Comparison of ENCODE assay signal across 8 cellular contexts in genomic region chr11:61899146-61899841, GRCh38. TPM values are rescaled to one million over a fixed set of nuclear protein-coding genes. Genes with fewer than 3 reads are reported as not detected.
DNase-seq lines count a peak whose midpoint lies in the region; ATAC-seq and TF ChIP-seq lines count a peak whose summit lies in the region.

No MANE protein-coding gene starts in this region.

- ATAC-seq in GM18873 (IDR thresholded peaks at IDR 0.05; ENCODE audit: low FRiP score, unreplicated experiment) (peak; percentile 65), memory B cell (ENCODE audit: low read depth) (peak; percentile 94)
- ATAC-seq in activated CD8-positive, alpha-beta T cell treated with anti-CD3 and anti-CD28 coated beads for 36 hours, result peak; percentile 95

- peaks cover 3% of the 10 kb centered on the region for H3K27me3 ChIP-seq in HL-60 (ENCODE audit: insufficient read depth, poor library complexity, severe bottlenecking)

- no peaks in the 10 kb centered on the region for H3K36me3 Mint-ChIP-seq in activated CD8-positive, alpha-beta T cell treated with anti-CD3 and anti-CD28 coated beads for 36 hours (ENCODE audit: low read depth)
- H3K36me3 Mint-ChIP-seq in memory B cell, result no peaks in the 10 kb centered on the region

- peaks cover 6% of the 10 kb centered on the region for H3K4me1 Mint-ChIP-seq in activated CD8-positive, alpha-beta T cell treated with anti-CD3 and anti-CD28 coated beads for 36 hours (ENCODE audit: low read depth)
- H3K4me1 Mint-ChIP-seq in memory B cell, result peaks cover 12% of the 10 kb centered on the region

- H3K27ac ChIP-seq in HL-60 (replicated peaks), result no peak overlapping the region

- POLR2A ChIA-PET in activated CD8-positive, alpha-beta T cell treated with anti-CD3 and anti-CD28 coated beads for 36 hours (lab: Charles Lee), result interaction anchor here (0.9 to 1.2 kb wide), 3 partner anchors 71 to 101 kb away, joined by 3 to 4 read pairs (median 3); partner anchors contain the start of gene FADS2

- no peaks in the 10 kb centered on the region for H3K27me3 Mint-ChIP-seq in activated CD8-positive, alpha-beta T cell treated with anti-CD3 and anti-CD28 coated beads for 36 hours
- H3K27me3 Mint-ChIP-seq in memory B cell, result peaks cover 3% of the 10 kb centered on the region

- no peak overlapping the region for H3K27ac Mint-ChIP-seq in activated CD8-positive, alpha-beta T cell treated with anti-CD3 and anti-CD28 coated beads for 36 hours
- H3K27ac Mint-ChIP-seq in memory B cell, result peak overlapping the region; percentile 85

- CTCF ChIA-PET in activated CD8-positive, alpha-beta T cell treated with anti-CD3 and anti-CD28 coated beads for 36 hours (lab: Charles Lee), result interaction anchor here (0.6 to 11.7 kb wide), 53 partner anchors 9 to 242 kb away, joined by 3 to 352 read pairs (median 5); partner anchors contain the start of genes BEST1, FADS2, FEN1 and FTH1

- intact Hi-C loops in activated CD8-positive, alpha-beta T cell treated with anti-CD3 and anti-CD28 coated beads for 36 hours (cut with micrococcal nuclease), result loop anchor here (2.0 to 5.0 kb wide), 3 partner anchors 48 to 208 kb away; no protein-coding TSS in a partner anchor

- no peaks in the 10 kb centered on the region for H3K9me3 Mint-ChIP-seq in activated CD8-positive, alpha-beta T cell treated with anti-CD3 and anti-CD28 coated beads for 36 hours
- no peaks in the 10 kb centered on the region for H3K9me3 Mint-ChIP-seq in memory B cell

- TF ChIP-seq CTCF in HL-60 (IDR thresholded peaks at IDR 0.05; ENCODE audit: insufficient read depth, low read length), result peak; percentile 100
- TF ChIP-seq CTCF in activated CD8-positive, alpha-beta T cell treated with anti-CD3 and anti-CD28 coated beads for 36 hours (IDR thresholded peaks at IDR 0.05), result peak; percentile 100

- no peak overlapping the region for H3K4me3 Mint-ChIP-seq in activated CD8-positive, alpha-beta T cell treated with anti-CD3 and anti-CD28 coated beads for 36 hours
- H3K4me3 Mint-ChIP-seq in memory B cell, result no peak overlapping the region

- DNase-seq in AG08396 (ENCODE audit: low spot score) (peak; percentile 91), HL-60 (ENCODE audit: low read depth in 1 of 2, low spot score in 1 of 2) (peak; percentile 83 to 90), NK-92 (lab: John Stamatoyannopoulos, UW; ENCODE audit: unreplicated experiment) (peak; percentile 29), ecto neural progenitor cell (ENCODE audit: low spot score) (peak; percentile 97), memory B cell (ENCODE audit: low spot score in 2 of 2) (peak; percentile 100)
- peak; percentile 95 for DNase-seq in activated CD8-positive, alpha-beta T cell treated with anti-CD3 and anti-CD28 coated beads for 36 hours
- peak; percentile 80 to 84 for DNase-seq in stimulated activated CD8-positive, alpha-beta memory T cell treated with anti-CD3 and anti-CD28 coated beads, Interleukin-15, amount 100 ng/mL, for 48 hours (ENCODE audit: low read depth in 2 of 2)

- H3K4me3 ChIP-seq in HL-60 (replicated peaks; ENCODE audit: insufficient read depth, low read length), result no peak overlapping the region

RNA-seq across cellular contexts. Expression of gene FADS3, which starts 7.9 kb away (rescaled TPM):
- total RNA-seq in activated CD8-positive, alpha-beta T cell treated with anti-CD3 and anti-CD28 coated beads for 36 hours, result 10 to 100 TPM; 10.3 to 13.9 TPM

RNA-seq across cellular contexts. Expression of gene RAB3IL1, which starts 18.1 kb away (rescaled TPM):
- total RNA-seq in activated CD8-positive, alpha-beta T cell treated with anti-CD3 and anti-CD28 coated beads for 36 hours, result not detected

RNA-seq across cellular contexts. Expression of gene BEST1, which starts 50.9 kb away (rescaled TPM):
- total RNA-seq in activated CD8-positive, alpha-beta T cell treated with anti-CD3 and anti-CD28 coated beads for 36 hours, result under 1 TPM; 0.61 to 0.83 TPM

Comparison
In these comparisons a context has a peak if more than half of its experiments do, and no peak if none do; other contexts are left out.
1. DNase-seq: peak in every context shown above with its lines; median percentile 100 in memory B cell; 97 in ecto neural progenitor cell; 95 in activated CD8-positive, alpha-beta T cell treated with anti-CD3 and anti-CD28 coated beads for 36 hours; 91 in AG08396; 86 in HL-60; 82 in stimulated activated CD8-positive, alpha-beta memory T cell treated with anti-CD3 and anti-CD28 coated beads, Interleukin-15, amount 100 ng/mL, for 48 hours; 29 in NK-92.